10 cellular contexts compared by ENCODE assay signal in genomic region chr5:44389410-44389879, GRCh38. TPM values are rescaled to one million over a fixed set of nuclear protein-coding genes. Genes with fewer than 3 reads are reported as not detected.
DNase-seq lines count a peak whose midpoint lies in the region; ATAC-seq, FAIRE-seq and TF ChIP-seq lines count a peak whose summit lies in the region.
"Had no signal": no experiment of that assay in that cellular context is flagged by ENCODE, and none has a peak within 500 bp of the region (broad histone marks: within the 10 kb centered on the region; RNA-seq: fewer than 3 reads in every experiment).

Gene FGF10 (minus strand): TSS chr5:44389420. CDS start chr5:44388682, 738 bp downstream.

- no peak for FAIRE-seq in RCC 7860 (lab: Jason Lieb, UNC)
- FAIRE-seq: GM18507, TTC549 had no signal

- H3K9ac ChIP-seq in parathyroid adenoma: no peak within 1 kb of the TSS

- H3K79me2 ChIP-seq in parathyroid adenoma: no peaks in the 10 kb centered on the region

- H2AFZ ChIP-seq in parathyroid adenoma: peak within 1 kb of the TSS; percentile 63

- H3K27ac ChIP-seq in Peyer's patch: peak within 1 kb of the TSS; percentile 15 to 46 (median 22)
- peak within 1 kb of the TSS; percentile 78 for H3K27ac ChIP-seq in cardiac muscle cell
- no peak within 1 kb of the TSS for H3K27ac ChIP-seq in parathyroid adenoma

- no peaks in the 10 kb centered on the region for H3K27me3 ChIP-seq in Peyer's patch
- no peaks in the 10 kb centered on the region for H3K27me3 ChIP-seq in cardiac muscle cell
- H3K27me3 ChIP-seq in parathyroid adenoma (ENCODE audit: control insufficient read depth, insufficient read depth, low read length): no peaks in the 10 kb centered on the region

- peak; percentile 10 for DNase-seq in DMS53 treated with DMSO at 0.1 percent for 48 hours (lab: John Stamatoyannopoulos, UW; ENCODE audit: unreplicated experiment)
- peak in 2 of 3 donors; percentile 36 to 45 for DNase-seq in Peyer's patch
- DNase-seq in cardiac muscle cell (ENCODE audit: low read depth in 1 of 2, low spot score in 1 of 2): peak; percentile 17 to 89
- no peak for DNase-seq in SHP77 treated with DMSO at 0.1 percent for 48 hours (lab: John Stamatoyannopoulos, UW)
- no peak for DNase-seq in activated gamma-delta T cell (lab: John Stamatoyannopoulos, UW)
- no peak for DNase-seq in RCC 7860 (ENCODE audit: low spot score)

- H3K4me3 ChIP-seq in Peyer's patch (peak within 1 kb of the TSS; percentile 15 to 43 (median 26)), cardiac muscle cell (peak within 1 kb of the TSS; percentile 64), parathyroid adenoma (ENCODE audit: low read depth, low read length) (peak within 1 kb of the TSS; percentile 42)

- ATAC-seq in HG02970 (IDR thresholded peaks at IDR 0.05; ENCODE audit: low FRiP score, unreplicated experiment): no peak

- no peak for TF ChIP-seq POLR2A in Peyer's patch (IDR thresholded peaks at IDR 0.05)

- H3K36me3 ChIP-seq in Peyer's patch (no peaks in the 10 kb centered on the region), cardiac muscle cell (no peaks in the 10 kb centered on the region), parathyroid adenoma (ENCODE audit: control insufficient read depth, insufficient read depth, low read length) (no peaks in the 10 kb centered on the region)

- H3K4me1 ChIP-seq in Peyer's patch: no peaks in the 10 kb centered on the region
- peaks cover 48% of the 10 kb centered on the region for H3K4me1 ChIP-seq in cardiac muscle cell (ENCODE audit: low read depth)
- no peaks in the 10 kb centered on the region for H3K4me1 ChIP-seq in parathyroid adenoma

- H3K9me3 ChIP-seq in Peyer's patch (no peaks in the 10 kb centered on the region), cardiac muscle cell (ENCODE audit: low read depth) (no peaks in the 10 kb centered on the region), parathyroid adenoma (ENCODE audit: control insufficient read depth, low read length) (no peaks in the 10 kb centered on the region)

- TF ChIP-seq CTCF in Peyer's patch (IDR thresholded peaks at IDR 0.05) (no peak), cardiac muscle cell (IDR thresholded peaks at IDR 0.05; ENCODE audit: low read depth, low read length) (no peak), parathyroid adenoma (IDR thresholded peaks at IDR 0.05) (no peak)

- H3K4me2 ChIP-seq in parathyroid adenoma (ENCODE audit: low read length): peak within 1 kb of the TSS; percentile 67

RNA-seq across cellular contexts. Expression of gene FGF10, which starts in this region (rescaled TPM):
- 10 to 100 TPM in 1 of 4 donors, 1 to 10 TPM in 2, under 1 TPM in 1; 0.53 to 10.9 (median 4.8) TPM for total RNA-seq in Peyer's patch
- 34.5 and 60.0 TPM in 2 replicates for total RNA-seq in cardiac muscle cell
- polyA plus RNA-seq in cardiac muscle cell: 43.7 and 68.6 TPM in 2 replicates

Comparison
In these comparisons a context has a peak if more than half of its experiments do, and no peak if none do; other contexts are left out.
1. DNase-seq: peak in DMS53 treated with DMSO at 0.1 percent for 48 hours (single experiment), Peyer's patch (2 of 3) and cardiac muscle cell (2 of 2); none in SHP77 treated with DMSO at 0.1 percent for 48 hours (single experiment), activated gamma-delta T cell (single experiment) and RCC 7860 (single experiment).
2. Peak in every context shown above with its lines, with median percentiles within 50 percentile points of each other: H3K4me3 ChIP-seq.